ENCODE assay signal across 1 cellular context in genomic region chr20:41415191-41415590, GRCh38.
TF ChIP-seq lines count a peak whose summit lies in the region.

No MANE protein-coding gene starts in this region.

TF ChIP-seq in HepG2, 621 proteins besides CTCF, POLR2A, EP300 and RAD21:
- TF ChIP-seq RBM22 (optimal IDR thresholded peaks at IDR 0.05; ENCODE audit: low read length) (peak; percentile 32), ZNF552 (CRISPR knock-in tag; IDR thresholded peaks at IDR 0.05; ENCODE audit: borderline replicate concordance) (no peak), NR2F6 (IDR thresholded peaks at IDR 0.05) (no peak), NR2F6 (CRISPR knock-in tag; IDR thresholded peaks at IDR 0.05) (no peak)
